9 cellular contexts compared by ENCODE assay signal in genomic region chrX:40207626-40208025, GRCh38.
DNase-seq lines count a peak whose midpoint lies in the region; ATAC-seq, FAIRE-seq and TF ChIP-seq lines count a peak whose summit lies in the region.
"Had no signal": no experiment of that assay in that cellular context is flagged by ENCODE, and none has a peak within 500 bp of the region (broad histone marks: within the 10 kb centered on the region; RNA-seq: fewer than 3 reads in every experiment).

No MANE protein-coding gene starts in this region.

- no peaks in the 10 kb centered on the region for H3K36me3 ChIP-seq in small intestine (ENCODE audit: control insufficient read depth in 2 of 2, insufficient read depth in 2 of 2, low read length in 2 of 2)

- H3K27me3 ChIP-seq in small intestine (ENCODE audit: control insufficient read depth in 2 of 2, insufficient read depth in 2 of 2, low read length in 2 of 2) = no peaks in the 10 kb centered on the region

- FAIRE-seq in small intestine (lab: Jason Lieb, UNC) = no peak

- WGBS in small intestine, 3 donors = 63 to 73% (median 72%) methylated on average over 4 of the region's 4 CpGs

- no peaks in the 10 kb centered on the region for H3K4me1 ChIP-seq in small intestine (ENCODE audit: control insufficient read depth in 2 of 2, insufficient read depth in 1 of 2, low read depth in 1 of 2, low read length in 1 of 2)

- no peak for TF ChIP-seq CTCF in GM10266 (IDR thresholded peaks at IDR 0.05; ENCODE audit: control insufficient read depth, insufficient read depth, low read depth, missing control alignments)

- ATAC-seq in Right ventricle myocardium inferior (no peak), HG02938 (IDR thresholded peaks at IDR 0.05; ENCODE audit: unreplicated experiment) (no peak)

- DNase-seq in GM10266 (ENCODE audit: extremely low spot score) (peak; percentile 36), LHCN-M2 (ENCODE audit: low read depth) (peak; percentile 47), small intestine (peak; percentile 1), GM19240 (ENCODE audit: insufficient read length, low spot score) (no peak), Right ventricle myocardium inferior (ENCODE audit: missing footprints) (no peak), NCI-H1105 treated with DMSO at 0.1 percent for 48 hours (lab: John Stamatoyannopoulos, UW) (no peak)
- DNase-seq in activated CD8-positive, alpha-beta memory T cell treated with anti-CD3 and anti-CD28 coated beads, Interleukin-2, amount 50 U/mL, for 48 hours = peak; percentile 53
- DNase-seq: T1000 had no signal

- no peaks in the 10 kb centered on the region for H3K9me3 ChIP-seq in small intestine (ENCODE audit: control insufficient read depth, low read depth)

- H3K27ac ChIP-seq in small intestine (ENCODE audit: low read depth in 1 of 2, low read length in 1 of 2) = no peak overlapping the region

- intact Hi-C loops in Right ventricle myocardium inferior (cut with DNase I) = no loop called here

- H3K4me3 ChIP-seq in small intestine (ENCODE audit: low read depth in 1 of 2, low read length in 2 of 2) = no peak overlapping the region

Comparison
In these comparisons a context has a peak if more than half of its experiments do, and no peak if none do; other contexts are left out.
1. DNase-seq: peak in GM10266 (single experiment), LHCN-M2 (single experiment), activated CD8-positive, alpha-beta memory T cell treated with anti-CD3 and anti-CD28 coated beads, Interleukin-2, amount 50 U/mL, for 48 hours (single experiment) and small intestine (single experiment); none in GM19240 (single experiment), Right ventricle myocardium inferior (single experiment) and NCI-H1105 treated with DMSO at 0.1 percent for 48 hours (single experiment).